ENCODE assay signal across 19 cellular contexts in genomic region chr3:165529451-165529850, GRCh38.
DNase-seq lines count a peak whose midpoint lies in the region; ATAC-seq, FAIRE-seq and TF ChIP-seq lines count a peak whose summit lies in the region.
"Had no signal": no experiment of that assay in that cellular context is flagged by ENCODE, and none has a peak within 500 bp of the region (broad histone marks: within the 10 kb centered on the region; RNA-seq: fewer than 3 reads in every experiment).

No MANE protein-coding gene starts in this region.

- no peak overlapping the region for H3K4me3 ChIP-seq in GM12878
- H3K4me3 ChIP-seq: A549; BLaER1 treated with 17β-estradiol and CSF1 and Interleukin-3, amounts not matched to agents 10 nM and 100 nM had no signal

- no peak for TF ChIP-seq POLR2A in GM12878 (IDR thresholded peaks at IDR 0.05; ENCODE audit: low read depth, low read length)

- TF ChIP-seq RAD21 in GM12878 (IDR thresholded peaks at IDR 0.05; ENCODE audit: insufficient read depth, low read depth, low read length), result no peak

- SMC1A ChIA-PET in GM12878 (lab: Charles Lee; ENCODE audit: uncharacterized antibody, unreplicated experiment), result interaction anchor here (0.8 to 1.3 kb wide), 2 partner anchors 12 to 38 kb away, joined by 3 read pairs; no protein-coding TSS in a partner anchor

- TF ChIP-seq CTCF in GM12878 (IDR thresholded peaks at IDR 0.05 in 2 of 3, conservative IDR thresholded peaks at IDR 0.05 in 1 of 3; ENCODE audit: control insufficient read depth in 2 of 3, extremely low read depth in 1 of 3, insufficient read depth in 1 of 3, low read depth in 3 of 3, low read length in 3 of 3), result no peak

- no peaks in the 10 kb centered on the region for H3K4me1 ChIP-seq in GM12878 (ENCODE audit: control insufficient read depth, insufficient read depth, low read length)
- H3K4me1 ChIP-seq: A549; BLaER1 treated with 17β-estradiol and CSF1 and Interleukin-3, amounts not matched to agents 10 nM and 100 nM; Caco-2 had no signal

- CTCF ChIA-PET in GM12878 (lab: Yijun Ruan, JAX), result no interaction called here

- POLR2A ChIA-PET in GM12878 (lab: Charles Lee), result interaction anchor here (1.1 kb wide), 1 partner anchor 15 kb away, joined by 3 read pairs; no protein-coding TSS in a partner anchor

- no peak for FAIRE-seq in GM12878 (lab: Jason Lieb, UNC)
- FAIRE-seq: A549, D721Med, GM12891, GM19239 had no signal

- no peak overlapping the region for H3K4me2 ChIP-seq in GM12878 (ENCODE audit: control insufficient read depth, insufficient read depth)
- H3K4me2 ChIP-seq: A549; BLaER1 treated with 17β-estradiol and CSF1 and Interleukin-3, amounts not matched to agents 10 nM and 100 nM had no signal

- 23% methylated on average over 2 of the region's 2 CpGs for WGBS in GM12878 (ENCODE audit: insufficient coverage, insufficient replicate concordance, low lambda C conversion rate, missing lambda C conversion rate)

- H4K20me1 ChIP-seq in GM12878 (ENCODE audit: control insufficient read depth, insufficient read depth), result no peaks in the 10 kb centered on the region
- H4K20me1 ChIP-seq: BLaER1 treated with 17β-estradiol and CSF1 and Interleukin-3, amounts not matched to agents 10 nM and 100 nM had no signal

- no peaks in the 10 kb centered on the region for H3K9me3 ChIP-seq in GM12878 (replicated peaks; ENCODE audit: control insufficient read depth, insufficient read depth, low read length)
- H3K9me3 ChIP-seq: A549; BLaER1 treated with 17β-estradiol and CSF1 and Interleukin-3, amounts not matched to agents 10 nM and 100 nM; Caco-2 had no signal

- ATAC-seq in GM12878, result peak; percentile 22; the same call in 2 of the 3 replicates
- ATAC-seq in HG03039 (IDR thresholded peaks at IDR 0.05; ENCODE audit: unreplicated experiment), result no peak
- ATAC-seq: A549; CD8-positive, alpha-beta T cell had no signal

- no peaks in the 10 kb centered on the region for H3K36me3 ChIP-seq in GM12878 (ENCODE audit: control insufficient read depth in 2 of 2, insufficient read depth in 2 of 2, low read length in 1 of 2)
- H3K36me3 ChIP-seq: BLaER1 treated with 17β-estradiol and CSF1 and Interleukin-3, amounts not matched to agents 10 nM and 100 nM had no signal

- no peak overlapping the region for H3K9ac ChIP-seq in GM12878 (ENCODE audit: control insufficient read depth, insufficient read depth, low read length)
- H3K9ac ChIP-seq: BLaER1 treated with 17β-estradiol and CSF1 and Interleukin-3, amounts not matched to agents 10 nM and 100 nM had no signal

- no peaks in the 10 kb centered on the region for H3K27me3 ChIP-seq in GM12878 (replicated peaks in 1 of 2; ENCODE audit: control insufficient read depth in 2 of 2, insufficient read depth in 2 of 2, low read length in 1 of 2)
- H3K27me3 ChIP-seq: BLaER1 treated with 17β-estradiol and CSF1 and Interleukin-3, amounts not matched to agents 10 nM and 100 nM had no signal

- intact Hi-C loops in GM12878 (cut with micrococcal nuclease; ENCODE audit: unreplicated experiment), result no loop called here

- in situ Hi-C loops in G401 (cut with HindIII; ENCODE audit: low sequenced_read_pairs), result no loop called here
- in situ Hi-C loops in GM12878 (cut with MboI), result no loop called here

- DNase-seq in G401 (ENCODE audit: low spot score), result peak; percentile 79
- DNase-seq in GM12878 (ENCODE audit: low read depth, low spot score), result no peak
- peak; percentile 29 for DNase-seq in cerebellum (ENCODE audit: low spot score)
- DNase-seq in SIG-M5 treated with dmso at 0.1 percent for 504 hours (lab: John Stamatoyannopoulos, UW; ENCODE audit: unreplicated experiment), result no peak
- DNase-seq: AML-193; Caco-2; Calu3; CD4-positive, alpha-beta T cell; CD8-positive, alpha-beta T cell; DMS79 treated with DMSO at 0.1 percent for 48 hours; GDM1 had no signal

- TF ChIP-seq EP300 in GM12878 (IDR thresholded peaks at IDR 0.05; ENCODE audit: borderline replicate concordance in 1 of 2, control insufficient read depth in 1 of 2, low read depth in 2 of 2, low read length in 2 of 2), result no peak

- no peak overlapping the region for H3K27ac ChIP-seq in GM12878 (ENCODE audit: control insufficient read depth, insufficient read depth)
- H3K27ac ChIP-seq: 22Rv1; A549; BLaER1 treated with 17β-estradiol and CSF1 and Interleukin-3, amounts not matched to agents 10 nM and 100 nM; C4-2B had no signal

- no peak overlapping the region for H2AFZ ChIP-seq in GM12878 (ENCODE audit: control insufficient read depth, low read depth, low read length)

- H3K79me2 ChIP-seq in GM12878 (ENCODE audit: control insufficient read depth, insufficient read depth, low read length), result no peaks in the 10 kb centered on the region

- BruUV-seq in GM12878 (replicated peaks; lab: Mats Ljungman, UMichigan), result no TSS peak

- RAD21 ChIA-PET in GM12878 (lab: Charles Lee; ENCODE audit: unreplicated experiment), result no interaction called here

TF ChIP-seq in GM12878, 131 proteins besides CTCF, POLR2A, EP300 and RAD21 (continues in another document):
- no peak for TF ChIP-seq TARDBP (IDR thresholded peaks at IDR 0.05; ENCODE audit: borderline replicate concordance)
- no peak for TF ChIP-seq KAT2A (conservative IDR thresholded peaks at IDR 0.05; ENCODE audit: control insufficient read depth, low read depth, low read length)
- no peak for TF ChIP-seq ZBTB4 (CRISPR knock-in tag; IDR thresholded peaks at IDR 0.05)
- TF ChIP-seq SMAD5 (IDR thresholded peaks at IDR 0.05; ENCODE audit: low read depth), result no peak
- TF ChIP-seq CEBPB (IDR thresholded peaks at IDR 0.05; ENCODE audit: borderline replicate concordance in 1 of 2, low read depth in 2 of 2, low read length in 2 of 2), result no peak
- TF ChIP-seq RAD51 (IDR thresholded peaks at IDR 0.05), result no peak
- TF ChIP-seq BMI1 (IDR thresholded peaks at IDR 0.05; ENCODE audit: borderline replicate concordance), result no peak
- no peak for TF ChIP-seq NFYA (IDR thresholded peaks at IDR 0.05; ENCODE audit: borderline replicate concordance, low read depth, low read length)
- TF ChIP-seq ZBTB40 (IDR thresholded peaks at IDR 0.05; ENCODE audit: borderline replicate concordance), result no peak
- no peak for TF ChIP-seq HDAC6 (IDR thresholded peaks at IDR 0.05; ENCODE audit: unreplicated experiment)
- TF ChIP-seq POU2F2 (IDR thresholded peaks at IDR 0.05; ENCODE audit: borderline replicate concordance, low read depth, low read length), result no peak
- TF ChIP-seq YY1 (IDR thresholded peaks at IDR 0.05; ENCODE audit: low read depth, low read length), result no peak
- no peak for TF ChIP-seq RUNX3 (IDR thresholded peaks at IDR 0.05; ENCODE audit: low read length)
- TF ChIP-seq ZNF207 (IDR thresholded peaks at IDR 0.05; ENCODE audit: borderline replicate concordance), result no peak
- TF ChIP-seq KLF5 (IDR thresholded peaks at IDR 0.05; ENCODE audit: partially characterized antibody), result no peak
- TF ChIP-seq IKZF2 (IDR thresholded peaks at IDR 0.05), result no peak

Comparison
In these comparisons a context has a peak if more than half of its experiments do, and no peak if none do; other contexts are left out.
1. DNase-seq: peak in G401 (single experiment) and cerebellum (single experiment); none in GM12878 (single experiment) and SIG-M5 treated with dmso at 0.1 percent for 504 hours (single experiment).